ENCODE assay signal across 21 cellular contexts in genomic region chr13:87398047-87398446, GRCh38.
"Had no signal": no experiment of that assay in that cellular context is flagged by ENCODE, and none has a peak within 500 bp of the region (broad histone marks: within the 10 kb centered on the region; RNA-seq: fewer than 3 reads in every experiment).

No MANE protein-coding gene starts in this region.

- H3K27me3 ChIP-seq: heart left ventricle, left lung, right lobe of liver, suprapubic skin, thyroid gland had no signal

- H3K9me3 Mint-ChIP-seq: type B pancreatic cell had no signal

- H3K36me3 ChIP-seq: heart left ventricle, left lung, lower lobe of right lung, prostate gland, right lobe of liver, suprapubic skin, thyroid gland had no signal

- H3K4me1 Mint-ChIP-seq: memory B cell; stimulated activated effector memory CD8-positive, alpha-beta T cell treated with anti-CD3 and anti-CD28 coated beads, Interleukin-12 subunit alpha, Interleukin-12 subunit beta, amount 100 ng/mL, for 72 hours had no signal

- H3K9ac ChIP-seq: parathyroid adenoma had no signal

- H3K9me3 ChIP-seq: heart left ventricle, left lung, lower lobe of right lung, prostate gland, right lobe of liver, suprapubic skin, thyroid gland had no signal

- H3K4me3 Mint-ChIP-seq: memory B cell; natural killer cell treated with Interleukin-12 subunit alpha and Interleukin-12 subunit beta and Interleukin-15 and Interleukin-18, amount 100 ng/mL, for 72 hours; stimulated activated effector memory CD8-positive, alpha-beta T cell treated with anti-CD3 and anti-CD28 coated beads, Interleukin-12 subunit alpha, Interleukin-12 subunit beta, amount 100 ng/mL, for 72 hours; type B pancreatic cell had no signal

- H3K4me1 ChIP-seq: heart left ventricle, left lung, lower lobe of right lung, parathyroid adenoma, prostate gland, right lobe of liver, suprapubic skin, thyroid gland had no signal

- H3K79me2 ChIP-seq: parathyroid adenoma had no signal

- DNase-seq: effector CD4-positive, alpha-beta T cell; heart left ventricle; hippocampal formation; left lung; lower lobe of right lung; midbrain; retina; right lobe of liver; stimulated activated CD4-positive, alpha-beta T cell treated with anti-CD3 and anti-CD28 coated beads, Interleukin-4, amount 100 ng/mL, for 1 hour; stimulated activated CD8-positive, alpha-beta memory T cell treated with anti-CD3 and anti-CD28 coated beads, Interleukin-4, amount 100 ng/mL, for 48 hours; stimulated activated naive CD8-positive, alpha-beta T cell treated with anti-CD3 and anti-CD28 coated beads, Interleukin-15, Interleukin-2, amounts not matched to agents 100 U/mL and 50 U/mL, for 24 hours; thyroid gland had no signal

- H3K4me3 ChIP-seq: coronary artery, heart left ventricle, left lung, lower lobe of right lung, prostate gland, right lobe of liver, suprapubic skin, thyroid gland had no signal

- H2AFZ ChIP-seq: parathyroid adenoma had no signal

- H3K27ac Mint-ChIP-seq: memory B cell; natural killer cell treated with Interleukin-12 subunit alpha and Interleukin-12 subunit beta and Interleukin-15 and Interleukin-18, amount 100 ng/mL, for 72 hours; stimulated activated effector memory CD8-positive, alpha-beta T cell treated with anti-CD3 and anti-CD28 coated beads, Interleukin-12 subunit alpha, Interleukin-12 subunit beta, amount 100 ng/mL, for 72 hours; type B pancreatic cell had no signal

- H3K36me3 Mint-ChIP-seq: memory B cell; stimulated activated effector memory CD8-positive, alpha-beta T cell treated with anti-CD3 and anti-CD28 coated beads, Interleukin-12 subunit alpha, Interleukin-12 subunit beta, amount 100 ng/mL, for 72 hours; type B pancreatic cell had no signal

- H3K27me3 Mint-ChIP-seq: memory B cell; natural killer cell treated with Interleukin-12 subunit alpha and Interleukin-12 subunit beta and Interleukin-15 and Interleukin-18, amount 100 ng/mL, for 72 hours; type B pancreatic cell had no signal

- ATAC-seq: esophagus mucosa; heart left ventricle; left lung; lower lobe of right lung; natural killer cell treated with Interleukin-12 subunit alpha and Interleukin-12 subunit beta and Interleukin-15 and Interleukin-18, amount 100 ng/mL, for 72 hours; right lobe of liver; stimulated activated effector memory CD8-positive, alpha-beta T cell treated with anti-CD3 and anti-CD28 coated beads, Interleukin-12 subunit alpha, Interleukin-12 subunit beta, amount 100 ng/mL, for 72 hours; stimulated activated naive CD8-positive, alpha-beta T cell treated with anti-CD3 and anti-CD28 coated beads, Interleukin-15, Interleukin-2, amounts not matched to agents 100 U/mL and 50 U/mL, for 24 hours had no signal

- H3K27ac ChIP-seq: coronary artery, heart left ventricle, left lung, lower lobe of right lung, parathyroid adenoma, prostate gland, right lobe of liver, suprapubic skin, thyroid gland had no signal
